12 cellular contexts compared by ENCODE assay signal in the genomic region with DNA sequence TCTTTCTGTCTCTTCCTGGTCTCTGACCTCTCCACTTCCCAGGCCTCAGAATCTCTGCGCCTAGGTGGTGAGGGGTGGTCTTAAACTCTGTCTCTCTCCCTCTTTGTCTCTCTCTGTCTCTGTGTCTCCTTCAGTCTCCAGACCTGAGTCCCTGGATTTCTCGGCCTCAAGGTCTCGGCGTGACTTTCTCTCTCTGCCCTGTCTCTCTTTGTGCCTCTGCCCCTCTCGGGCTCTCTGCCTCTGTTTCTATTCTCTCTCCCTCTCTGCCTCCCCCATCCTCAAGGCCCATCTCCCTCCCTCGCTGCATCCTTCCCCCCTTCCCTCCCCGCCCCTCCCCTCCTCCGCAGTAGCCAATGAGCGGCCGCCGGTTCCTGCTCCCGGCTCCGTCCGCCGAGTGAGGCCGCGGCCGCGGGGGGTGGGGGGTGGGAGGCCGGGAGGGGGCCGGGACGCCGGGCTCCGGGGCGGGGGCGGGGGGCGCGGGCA. TPM values are rescaled to one million over a fixed set of nuclear protein-coding genes. Genes with fewer than 3 reads are reported as not detected.
A peak's percentile ranks its signal among the peaks of the same experiment; 100 is the strongest.
DNase-seq lines count a peak whose midpoint lies in the region; ATAC-seq and TF ChIP-seq lines count a peak whose summit lies in the region.
"Had no signal": no experiment of that assay in that cellular context is flagged by ENCODE, and none has a peak within 500 bp of the region (broad histone marks: within the 10 kb centered on the region; RNA-seq: fewer than 3 reads in every experiment).

A gene with protein sequence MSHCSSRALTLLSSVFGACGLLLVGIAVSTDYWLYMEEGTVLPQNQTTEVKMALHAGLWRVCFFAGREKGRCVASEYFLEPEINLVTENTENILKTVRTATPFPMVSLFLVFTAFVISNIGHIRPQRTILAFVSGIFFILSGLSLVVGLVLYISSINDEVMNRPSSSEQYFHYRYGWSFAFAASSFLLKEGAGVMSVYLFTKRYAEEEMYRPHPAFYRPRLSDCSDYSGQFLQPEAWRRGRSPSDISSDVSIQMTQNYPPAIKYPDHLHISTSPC (plus strand): TSS at position 346 of the 483 bp plus-strand sequence. CDS start 3,554 bp downstream, outside the sequence.

- peaks cover 10% of the 10 kb centered on the region for H3K27me3 ChIP-seq in AG04450 (ENCODE audit: control insufficient read depth, insufficient read depth, low read length)
- H3K27me3 ChIP-seq in HUES48 (ENCODE audit: control insufficient read depth, insufficient read depth, low read length) = peaks cover 71% of the 10 kb centered on the region

- TF ChIP-seq CTCF in AG04450 (IDR thresholded peaks at IDR 0.05; ENCODE audit: low read depth, low read length) (no peak), coronary artery (IDR thresholded peaks at IDR 0.05) (no peak)

- peaks cover 0 to 56% of the 10 kb centered on the region in 2 donors for H3K36me3 Mint-ChIP-seq in naive B cell

- H3K27ac ChIP-seq in AG04450 (ENCODE audit: low read depth, low read length) (no peak within 1 kb of the TSS), HUES48 (ENCODE audit: low read depth, low read length) (no peak within 1 kb of the TSS), coronary artery (no peak within 1 kb of the TSS)
- H3K27ac ChIP-seq: upper lobe of right lung had no signal

- ATAC-seq in naive B cell (ENCODE audit: low read depth in 2 of 2) (no peak), HG02840 (IDR thresholded peaks at IDR 0.05; ENCODE audit: low FRiP score, unreplicated experiment) (no peak)
- ATAC-seq: upper lobe of right lung had no signal

- no peaks in the 10 kb centered on the region for H3K36me3 ChIP-seq in HUES48 (ENCODE audit: control insufficient read depth, insufficient read depth, low read length)
- H3K36me3 ChIP-seq: upper lobe of right lung had no signal

- peak within 1 kb of the TSS in 7 of 8 donors; percentile 49 to 83 (median 70) for H3K4me3 Mint-ChIP-seq in naive B cell

- POLR2A ChIA-PET in AG04450 (lab: Yijun Ruan, JAX) = no interaction called here

- peaks cover 3 to 8% (median 5%) of the 10 kb centered on the region in 7 donors for H3K9me3 Mint-ChIP-seq in naive B cell

- H3K4me1 Mint-ChIP-seq in naive B cell = peaks cover 35 to 45% (median 37%) of the 10 kb centered on the region in 3 donors

- CTCF ChIA-PET in AG04450 (lab: Charles Lee) = interaction anchor here (0.6 to 3.2 kb wide), 3 partner anchors 51 to 115 kb away, joined by 5 to 33 read pairs (median 5); no protein-coding TSS in a partner anchor

- H3K4me3 ChIP-seq in AG04450 (ENCODE audit: low read depth, low read length) (peak within 1 kb of the TSS; percentile 71), HUES48 (ENCODE audit: low read depth, low read length) (peak within 1 kb of the TSS; percentile 73), coronary artery (peak within 1 kb of the TSS; percentile 48)
- H3K4me3 ChIP-seq: upper lobe of right lung had no signal

- no peaks in the 10 kb centered on the region; the same call in 1 of the 2 replicates for H3K9me3 ChIP-seq in AG04450 (ENCODE audit: control insufficient read depth, insufficient read depth, low read length)
- no peaks in the 10 kb centered on the region for H3K9me3 ChIP-seq in HUES48 (ENCODE audit: control insufficient read depth, insufficient read depth, low read length)
- H3K9me3 ChIP-seq: upper lobe of right lung had no signal

- peaks cover 77 to 97% (median 86%) of the 10 kb centered on the region in 3 donors for H3K27me3 Mint-ChIP-seq in naive B cell

- H3K27ac Mint-ChIP-seq in naive B cell = peak within 1 kb of the TSS in 2 of 6 donors; percentile 68 to 93

- H3K4me1 ChIP-seq in HUES48 (ENCODE audit: control insufficient read depth, insufficient read depth, low read length) = peaks cover 16% of the 10 kb centered on the region; the same call in 1 of the 2 replicates
- H3K4me1 ChIP-seq: upper lobe of right lung had no signal

- no peak within 1 kb of the TSS for H3K9ac ChIP-seq in HUES48 (ENCODE audit: low read depth, low read length)

- DNase-seq in AG04450 (ENCODE audit: low read depth, low spot score) (no peak), coronary artery (ENCODE audit: low spot score) (no peak), naive B cell (no peak), NCI-H1694 treated with DMSO at 0.1 percent for 48 hours (lab: John Stamatoyannopoulos, UW) (no peak), NCI-H187 treated with DMSO at 0.1 percent for 48 hours (lab: John Stamatoyannopoulos, UW) (no peak)
- no peak for DNase-seq in activated CD8-positive, alpha-beta memory T cell treated with anti-CD3 and anti-CD28 coated beads, Interleukin-2, amount 50 U/mL, for 48 hours
- DNase-seq: activated effector memory CD4-positive, alpha-beta T cell treated with anti-CD3 and anti-CD28 coated beads, Interleukin-2, amount 50 U/mL, for 16 hours; NCI-H187; SW 1271; upper lobe of right lung had no signal

RNA-seq across cellular contexts. Expression of the gene that starts here (rescaled TPM):
- polyA plus RNA-seq in AG04450 (2011; rRNA removed) (8.6 and 9.3 TPM in 2 replicates), naive B cell (ENCODE audit: low read depth in 6 of 6) (not detected)
- 4.0 and 4.5 TPM in 2 replicates for polyA minus RNA-seq in AG04450 (2011; rRNA and poly(A)+ RNA removed)
